8 cellular contexts compared by ENCODE assay signal in the genomic region with DNA sequence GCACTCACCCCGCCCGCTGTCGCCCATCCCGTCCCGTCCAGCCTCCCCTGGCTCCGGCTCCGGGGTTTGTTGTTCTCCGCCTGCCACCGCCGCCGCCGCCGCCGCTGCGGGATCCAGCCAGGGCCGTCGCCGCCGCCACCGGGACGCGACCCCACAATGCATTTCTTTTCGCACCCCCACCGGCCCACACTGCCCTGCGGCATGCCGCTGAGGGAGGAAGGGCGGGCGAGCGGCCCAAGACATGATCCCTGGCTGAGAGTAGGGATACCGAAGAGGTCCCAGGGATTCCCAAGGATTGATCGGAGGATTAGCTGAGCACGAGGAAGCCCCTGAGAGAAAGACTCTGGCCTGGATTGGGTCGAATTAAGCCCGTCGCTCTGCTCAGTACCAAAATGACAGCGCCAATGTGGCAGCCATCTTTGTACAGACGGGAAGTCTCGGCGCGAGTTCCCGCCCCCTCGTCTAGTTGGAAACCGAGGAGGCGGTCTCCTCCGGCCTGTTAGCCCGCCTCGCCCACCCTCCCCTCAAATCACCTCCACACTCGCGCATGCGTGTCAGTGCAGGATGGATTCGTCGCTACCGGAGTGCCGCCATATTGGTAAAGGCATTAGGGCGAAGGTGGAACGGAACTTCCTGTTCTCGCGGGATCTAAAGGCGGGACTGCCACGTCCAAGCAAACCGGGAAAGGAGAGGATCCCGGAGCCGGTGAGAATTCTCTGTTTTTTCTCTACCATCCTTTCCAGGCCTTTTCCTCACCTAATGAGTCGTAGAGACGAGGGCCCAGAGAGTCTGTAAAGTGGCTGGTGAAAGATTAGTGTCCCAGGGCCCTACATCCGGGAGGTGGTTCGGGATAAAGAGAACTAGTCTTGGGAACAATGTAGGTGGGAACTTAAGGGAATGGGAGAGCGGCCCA. TPM values are rescaled to one million over a fixed set of nuclear protein-coding genes. Genes with fewer than 3 reads are reported as not detected.
DNase-seq lines count a peak whose midpoint lies in the region; ATAC-seq, FAIRE-seq and TF ChIP-seq lines count a peak whose summit lies in the region.

A gene (minus strand): TSS at position 432 of the 913 bp plus-strand sequence. CDS start 189 bp downstream, at position 243.
A gene with protein sequence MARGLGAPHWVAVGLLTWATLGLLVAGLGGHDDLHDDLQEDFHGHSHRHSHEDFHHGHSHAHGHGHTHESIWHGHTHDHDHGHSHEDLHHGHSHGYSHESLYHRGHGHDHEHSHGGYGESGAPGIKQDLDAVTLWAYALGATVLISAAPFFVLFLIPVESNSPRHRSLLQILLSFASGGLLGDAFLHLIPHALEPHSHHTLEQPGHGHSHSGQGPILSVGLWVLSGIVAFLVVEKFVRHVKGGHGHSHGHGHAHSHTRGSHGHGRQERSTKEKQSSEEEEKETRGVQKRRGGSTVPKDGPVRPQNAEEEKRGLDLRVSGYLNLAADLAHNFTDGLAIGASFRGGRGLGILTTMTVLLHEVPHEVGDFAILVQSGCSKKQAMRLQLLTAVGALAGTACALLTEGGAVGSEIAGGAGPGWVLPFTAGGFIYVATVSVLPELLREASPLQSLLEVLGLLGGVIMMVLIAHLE (plus strand): TSS at position 634 of the 913 bp plus-strand sequence. CDS start 379 bp downstream, outside the sequence.

- H3K27me3 ChIP-seq in endothelial cell of umbilical vein (ENCODE audit: control insufficient read depth in 2 of 2, insufficient read depth in 2 of 2, low read length in 2 of 2) = no peaks in the 10 kb centered on the region

- H3K9ac ChIP-seq in endothelial cell of umbilical vein (replicated peaks; ENCODE audit: extremely low read depth, insufficient read depth, low read length) = peak within 1 kb of the TSS; percentile 99

- H4K20me1 ChIP-seq in endothelial cell of umbilical vein (replicated peaks; ENCODE audit: control insufficient read depth, extremely low read depth, insufficient read depth, low read length) = no peaks in the 10 kb centered on the region

- BruUV-seq in endothelial cell of umbilical vein (replicated peaks; lab: Mats Ljungman, UMichigan) = no TSS peak

- peak within 1 kb of the TSS; percentile 95 for H3K4me2 ChIP-seq in endothelial cell of umbilical vein (ENCODE audit: insufficient read depth, low read length)

- peak within 1 kb of the TSS; percentile 84 for H2AFZ ChIP-seq in endothelial cell of umbilical vein (ENCODE audit: low read depth, low read length)

- POLR2A ChIA-PET in endothelial cell of umbilical vein (lab: Charles Lee) = no interaction called here

- peaks cover 40% of the 10 kb centered on the region for H3K79me2 ChIP-seq in endothelial cell of umbilical vein (ENCODE audit: control insufficient read depth, insufficient read depth, low read length)

- intact Hi-C loops in endothelial cell of umbilical vein (cut with micrococcal nuclease) = loop anchor here (1.0 to 5.0 kb wide), 5 partner anchors 49 to 228 kb away; a partner anchor contains a TSS

- H3K4me3 ChIP-seq in endothelial cell of umbilical vein (replicated peaks in 1 of 3; ENCODE audit: insufficient read depth in 1 of 3, low read depth in 1 of 3, low read length in 3 of 3) = peak within 1 kb of the TSS; percentile 75 to 92 (median 76)

- DNase-seq in Caki2 (ENCODE audit: low read depth) (peak; percentile 99), OCI-M2 (lab: John Stamatoyannopoulos, UW; ENCODE audit: unreplicated experiment) (peak; percentile 93), activated T-cell treated with anti-CD3 and anti-CD28 coated beads for 24 hours (ENCODE audit: low read depth) (peak; percentile 99), endothelial cell of umbilical vein (ENCODE audit: low read depth, low spot score) (peak; percentile 100), midbrain (lab: John Stamatoyannopoulos, UW) (peak; percentile 99)
- DNase-seq in stimulated activated CD8-positive, alpha-beta memory T cell treated with anti-CD3 and anti-CD28 coated beads, Interleukin-15, amount 100 ng/mL, for 48 hours (ENCODE audit: low read depth in 2 of 2) = peak; percentile 97 to 98

- TF ChIP-seq RAD21 in Ishikawa (IDR thresholded peaks at IDR 0.05; ENCODE audit: low read depth) = no peak

- peak; percentile 54; the same call in 1 of the 2 replicates for TF ChIP-seq EP300 in Ishikawa (IDR thresholded peaks at IDR 0.05; ENCODE audit: borderline replicate concordance)

- dilution Hi-C loops in endothelial cell of umbilical vein (cut with MboI; ENCODE audit: extremely low pct_ligation_motif_present, low sequenced_read_pairs) = no loop called here

- no peaks in the 10 kb centered on the region for H3K9me3 ChIP-seq in endothelial cell of umbilical vein (replicated peaks; ENCODE audit: control insufficient read depth, insufficient read depth, low read length)

- TF ChIP-seq POLR2A in endothelial cell of umbilical vein (IDR thresholded peaks at IDR 0.05; ENCODE audit: low read depth, low read length) = peak; percentile 77

- in situ Hi-C loops in Caki2 (cut with HindIII; ENCODE audit: low pct_unique_long_range_greater_than_20kb, low sequenced_read_pairs) = no loop called here

- peak within 1 kb of the TSS; percentile 95 for H3K27ac ChIP-seq in endothelial cell of umbilical vein (ENCODE audit: insufficient read depth, low read depth, low read length)

- no peak for TF ChIP-seq CTCF in endothelial cell of umbilical vein (IDR thresholded peaks at IDR 0.05; ENCODE audit: extremely low read depth in 1 of 2, insufficient read depth in 1 of 2, low read depth in 1 of 2, low read length in 2 of 2)

- peaks cover 12 to 28% of the 10 kb centered on the region in 2 experiments for H3K36me3 ChIP-seq in endothelial cell of umbilical vein (ENCODE audit: control insufficient read depth in 2 of 2, extremely low read depth in 1 of 2, insufficient read depth in 2 of 2, low read length in 2 of 2)

- CTCF ChIA-PET in endothelial cell of umbilical vein (lab: Charles Lee) = interaction anchor here (1.3 kb wide), 1 partner anchor 39 kb away, joined by 4 read pairs; no protein-coding TSS in a partner anchor

- H3K9me1 ChIP-seq in endothelial cell of umbilical vein (replicated peaks; ENCODE audit: control insufficient read depth, extremely low read depth, insufficient read depth, low read length) = no peaks in the 10 kb centered on the region

- peak; percentile 99 for FAIRE-seq in endothelial cell of umbilical vein (lab: Jason Lieb, UNC)

- peak; percentile 53 for ATAC-seq in GM21528 (IDR thresholded peaks at IDR 0.05; ENCODE audit: low FRiP score, unreplicated experiment)

- H3K4me1 ChIP-seq in endothelial cell of umbilical vein (ENCODE audit: control insufficient read depth, extremely low read depth, insufficient read depth, low read length) = peaks cover 30% of the 10 kb centered on the region

TF ChIP-seq in Ishikawa, 13 proteins besides CTCF, POLR2A, EP300 and RAD21 (continues in another document):
- TF ChIP-seq EGR1 (IDR thresholded peaks at IDR 0.05) = peak; percentile 49
- peak; percentile 40; the same call in 1 of the 2 replicates for TF ChIP-seq TEAD4 (IDR thresholded peaks at IDR 0.05)
- no peak for TF ChIP-seq NFIC (IDR thresholded peaks at IDR 0.05)
- TF ChIP-seq, protein P1, sequence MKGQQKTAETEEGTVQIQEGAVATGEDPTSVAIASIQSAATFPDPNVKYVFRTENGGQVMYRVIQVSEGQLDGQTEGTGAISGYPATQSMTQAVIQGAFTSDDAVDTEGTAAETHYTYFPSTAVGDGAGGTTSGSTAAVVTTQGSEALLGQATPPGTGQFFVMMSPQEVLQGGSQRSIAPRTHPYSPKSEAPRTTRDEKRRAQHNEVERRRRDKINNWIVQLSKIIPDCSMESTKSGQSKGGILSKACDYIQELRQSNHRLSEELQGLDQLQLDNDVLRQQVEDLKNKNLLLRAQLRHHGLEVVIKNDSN (IDR thresholded peaks at IDR 0.05) = no peak

TF ChIP-seq in endothelial cell of umbilical vein, 7 proteins besides CTCF, POLR2A, EP300 and RAD21:
- TF ChIP-seq POLR2AphosphoS5 (IDR thresholded peaks at IDR 0.05; ENCODE audit: insufficient read depth, low read depth, low read length) (peak; percentile 38), JUN (IDR thresholded peaks at IDR 0.05; ENCODE audit: borderline replicate concordance, insufficient read depth, insufficient read length, low read depth) (no peak), EZH2 (IDR thresholded peaks at IDR 0.05; ENCODE audit: borderline replicate concordance, low read depth, low read length, severe bottlenecking) (no peak)
TF ChIP-seq in endothelial cell of umbilical vein: peak in this region for 1.

RNA-seq across cellular contexts. Expression of the first gene that starts in this region (rescaled TPM):
- 25.1 and 30.0 TPM in 2 replicates for total RNA-seq in Caki2 (2014; rRNA removed; shearing (Covaris generic); ENCODE audit: low replicate concordance)
- total RNA-seq in endothelial cell of umbilical vein = 43.4 and 45.6 TPM in 2 replicates
- polyA plus RNA-seq in endothelial cell of umbilical vein = 44.4 and 48.1 TPM in 2 replicates
- 27.0 and 31.7 TPM in 2 replicates for polyA plus RNA-seq in endothelial cell of umbilical vein (2011; cell fraction: cytosol; rRNA removed)
- polyA plus RNA-seq in endothelial cell of umbilical vein (2011; cell fraction: nucleus; rRNA removed) = 238 and 256 TPM in 2 replicates
- polyA plus RNA-seq in endothelial cell of umbilical vein (2012) = 30.0 and 36.3 TPM in 2 replicates
- polyA minus RNA-seq in endothelial cell of umbilical vein = 53.0 and 73.6 TPM in 2 replicates
- polyA minus RNA-seq in endothelial cell of umbilical vein (2011; cell fraction: cytosol; rRNA and poly(A)+ RNA removed) = 27.7 TPM
- polyA minus RNA-seq in endothelial cell of umbilical vein (2011; cell fraction: nucleus; rRNA and poly(A)+ RNA removed) = 40.0 and 57.2 TPM in 2 replicates

RNA-seq across cellular contexts. Expression of the second gene that starts in this region (rescaled TPM):
- total RNA-seq in Caki2 (2014; rRNA removed; shearing (Covaris generic); ENCODE audit: low replicate concordance) = 232 and 245 TPM in 2 replicates
- 129 and 138 TPM in 2 replicates for total RNA-seq in endothelial cell of umbilical vein
- polyA plus RNA-seq in endothelial cell of umbilical vein = 92.2 and 99.8 TPM in 2 replicates
- 120 and 121 TPM in 2 replicates for polyA plus RNA-seq in endothelial cell of umbilical vein (2011; cell fraction: cytosol; rRNA removed)
- 97.1 and 112 TPM in 2 replicates for polyA plus RNA-seq in endothelial cell of umbilical vein (2011; cell fraction: nucleus; rRNA removed)
- polyA plus RNA-seq in endothelial cell of umbilical vein (2012) = 127 and 132 TPM in 2 replicates
- polyA minus RNA-seq in endothelial cell of umbilical vein = 116 and 119 TPM in 2 replicates
- 34.0 TPM for polyA minus RNA-seq in endothelial cell of umbilical vein (2011; cell fraction: cytosol; rRNA and poly(A)+ RNA removed)
- 29.3 and 30.3 TPM in 2 replicates for polyA minus RNA-seq in endothelial cell of umbilical vein (2011; cell fraction: nucleus; rRNA and poly(A)+ RNA removed)

Comparison
In these comparisons a context has a peak if more than half of its experiments do, and no peak if none do; other contexts are left out.
1. Peak in every context shown above with its lines: DNase-seq, ATAC-seq, H3K4me3 ChIP-seq and H3K27ac ChIP-seq.